8 cellular contexts compared by ENCODE assay signal in the genomic region with DNA sequence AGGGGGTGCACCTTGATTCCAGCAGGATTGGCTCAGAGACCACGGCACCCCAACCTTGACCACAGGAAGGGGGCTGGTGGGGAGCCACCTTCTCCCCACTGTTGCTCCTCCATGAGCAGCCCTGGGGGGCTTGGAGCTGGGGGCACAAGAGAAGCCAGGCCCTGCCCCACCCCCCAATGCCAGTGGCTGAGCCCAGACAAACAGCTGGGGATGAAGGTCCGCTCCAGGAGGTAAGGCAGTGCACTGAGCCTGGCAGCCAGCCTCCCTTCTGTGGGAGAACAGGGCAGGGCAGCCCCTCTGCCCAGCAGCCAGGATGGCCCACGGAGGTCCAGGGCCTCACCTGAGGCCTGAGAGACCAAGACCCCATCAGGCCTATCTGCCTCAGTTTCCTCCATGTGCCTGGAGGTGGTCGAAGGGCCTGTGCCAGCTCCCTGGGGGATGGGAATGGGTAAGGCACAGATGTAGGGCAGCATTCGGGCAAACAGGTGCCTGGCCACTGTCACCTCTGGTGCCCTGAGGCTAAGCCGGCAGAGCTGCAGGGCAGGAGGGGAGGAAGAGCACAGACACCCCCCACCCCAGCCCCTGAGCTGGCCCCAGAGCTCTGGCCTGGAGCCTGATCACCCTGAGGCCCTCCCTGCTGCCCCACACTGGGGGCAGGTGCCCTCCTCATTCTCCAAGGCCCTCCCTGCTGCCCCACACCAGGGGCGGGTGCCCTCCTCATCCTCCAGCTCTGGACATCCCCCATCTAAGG. TPM values are rescaled to one million over a fixed set of nuclear protein-coding genes. Genes with fewer than 3 reads are reported as not detected.
DNase-seq lines count a peak whose midpoint lies in the region; ATAC-seq and TF ChIP-seq lines count a peak whose summit lies in the region.
"Had no signal": no experiment of that assay in that cellular context is flagged by ENCODE, and none has a peak within 500 bp of the region (broad histone marks: within the 10 kb centered on the region; RNA-seq: fewer than 3 reads in every experiment).

No MANE protein-coding gene starts in this region.

- H3K36me3 Mint-ChIP-seq in CD4-positive, CD25-positive, alpha-beta regulatory T cell: peaks cover 15% of the 10 kb centered on the region
- H3K36me3 Mint-ChIP-seq in activated naive CD8-positive, alpha-beta T cell: peaks cover 3% of the 10 kb centered on the region
- peaks cover 0 to 31% (median 7%) of the 10 kb centered on the region in 3 donors for H3K36me3 Mint-ChIP-seq in naive thymus-derived CD8-positive, alpha-beta T cell
- H3K36me3 Mint-ChIP-seq in GM23338 (ENCODE audit: low read depth): no peaks in the 10 kb centered on the region

- no peaks in the 10 kb centered on the region for H3K9me3 Mint-ChIP-seq in CD4-positive, CD25-positive, alpha-beta regulatory T cell
- no peaks in the 10 kb centered on the region for H3K9me3 Mint-ChIP-seq in activated naive CD8-positive, alpha-beta T cell (ENCODE audit: low read depth)
- H3K9me3 Mint-ChIP-seq in naive thymus-derived CD8-positive, alpha-beta T cell: no peaks in the 10 kb centered on the region
- no peaks in the 10 kb centered on the region; the same call in 2 of the 3 replicates for H3K9me3 Mint-ChIP-seq in GM23338
- H3K9me3 Mint-ChIP-seq: neural crest cell had no signal

- peak overlapping the region; percentile 94 to 98 (median 97) for H3K27ac Mint-ChIP-seq in CD4-positive, CD25-positive, alpha-beta regulatory T cell
- peak overlapping the region; percentile 70 for H3K27ac Mint-ChIP-seq in activated naive CD8-positive, alpha-beta T cell
- H3K27ac Mint-ChIP-seq in naive thymus-derived CD8-positive, alpha-beta T cell: peak overlapping the region; percentile 88 to 96 (median 94)
- no peak overlapping the region for H3K27ac Mint-ChIP-seq in GM23338

- ATAC-seq in CD4-positive, CD25-positive, alpha-beta regulatory T cell (ENCODE audit: low read depth in 2 of 2): no peak
- peak; percentile 7 for ATAC-seq in HG03432 (IDR thresholded peaks at IDR 0.05; ENCODE audit: unreplicated experiment)
- no peak for ATAC-seq in naive thymus-derived CD8-positive, alpha-beta T cell
- no peak for ATAC-seq in GM23338
- ATAC-seq in GM21515 (IDR thresholded peaks at IDR 0.05; ENCODE audit: unreplicated experiment): no peak

- POLR2A ChIA-PET in naive thymus-derived CD8-positive, alpha-beta T cell (lab: Charles Lee): interaction anchor here (1.0 to 16.7 kb wide), 10 partner anchors 12 to 112 kb away, joined by 3 to 703 read pairs (median 6); a partner anchor contains a TSS

- no peaks in the 10 kb centered on the region for H3K79me2 ChIP-seq in GM23338 (replicated peaks; ENCODE audit: insufficient read depth)

- peak overlapping the region; percentile 80 to 100 (median 98) for H3K4me3 Mint-ChIP-seq in CD4-positive, CD25-positive, alpha-beta regulatory T cell
- H3K4me3 Mint-ChIP-seq in activated naive CD8-positive, alpha-beta T cell: peak overlapping the region; percentile 71
- peak overlapping the region; percentile 65 to 95 (median 86) for H3K4me3 Mint-ChIP-seq in naive thymus-derived CD8-positive, alpha-beta T cell
- H3K4me3 Mint-ChIP-seq in GM23338: no peak overlapping the region
- H3K4me3 Mint-ChIP-seq: neural crest cell had no signal

- no peaks in the 10 kb centered on the region for H4K20me1 ChIP-seq in GM23338 (replicated peaks; ENCODE audit: insufficient read depth)

- DNase-seq in CD4-positive, CD25-positive, alpha-beta regulatory T cell: no peak
- no peak for DNase-seq in naive thymus-derived CD8-positive, alpha-beta T cell
- no peak for DNase-seq in stimulated activated CD4-positive, alpha-beta T cell treated with anti-CD3 and anti-CD28 coated beads, Interleukin-12 subunit alpha, Interleukin-12 subunit beta, amount 100 ng/mL, for 4 hours
- DNase-seq in GM23338 (ENCODE audit: low spot score): no peak

- no peaks in the 10 kb centered on the region for H3K27me3 Mint-ChIP-seq in CD4-positive, CD25-positive, alpha-beta regulatory T cell
- H3K27me3 Mint-ChIP-seq in activated naive CD8-positive, alpha-beta T cell: no peaks in the 10 kb centered on the region
- no peaks in the 10 kb centered on the region for H3K27me3 Mint-ChIP-seq in naive thymus-derived CD8-positive, alpha-beta T cell
- peaks cover 44% of the 10 kb centered on the region for H3K27me3 Mint-ChIP-seq in GM23338 (ENCODE audit: insufficient read depth, low read depth, poor library complexity)

- H3K9me2 ChIP-seq in GM23338 (ENCODE audit: insufficient read depth): no peaks in the 10 kb centered on the region

- peaks cover 7 to 93% (median 48%) of the 10 kb centered on the region in 4 donors for H3K4me1 Mint-ChIP-seq in CD4-positive, CD25-positive, alpha-beta regulatory T cell
- peaks cover 80% of the 10 kb centered on the region for H3K4me1 Mint-ChIP-seq in activated naive CD8-positive, alpha-beta T cell (ENCODE audit: low read depth)
- peaks cover 45 to 95% (median 88%) of the 10 kb centered on the region in 4 donors for H3K4me1 Mint-ChIP-seq in naive thymus-derived CD8-positive, alpha-beta T cell
- peaks cover 1% of the 10 kb centered on the region for H3K4me1 Mint-ChIP-seq in GM23338

- H3K4me2 ChIP-seq in GM23338: no peak overlapping the region

- no peaks in the 10 kb centered on the region for H3K9me3 ChIP-seq in CD4-positive, CD25-positive, alpha-beta regulatory T cell (ENCODE audit: control insufficient read depth in 2 of 2, low read length in 2 of 2)

- H3K36me3 ChIP-seq in CD4-positive, CD25-positive, alpha-beta regulatory T cell (ENCODE audit: control insufficient read depth, insufficient read depth, low read length): peaks cover 35% of the 10 kb centered on the region
- no peaks in the 10 kb centered on the region for H3K36me3 ChIP-seq in GM23338 (ENCODE audit: insufficient read depth)

- H3K4me1 ChIP-seq in CD4-positive, CD25-positive, alpha-beta regulatory T cell (ENCODE audit: control insufficient read depth, insufficient read depth, low read length, poor library complexity, severe bottlenecking): peaks cover 88% of the 10 kb centered on the region
- H3K4me1 ChIP-seq in GM23338 (ENCODE audit: insufficient read depth): no peaks in the 10 kb centered on the region

- H3K27me3 ChIP-seq in CD4-positive, CD25-positive, alpha-beta regulatory T cell (ENCODE audit: control insufficient read depth, insufficient read depth, low read length): no peaks in the 10 kb centered on the region
- peaks cover 19% of the 10 kb centered on the region for H3K27me3 ChIP-seq in GM23338 (ENCODE audit: insufficient read depth)

- no peak for TF ChIP-seq CTCF in GM23338 (conservative IDR thresholded peaks at IDR 0.05; ENCODE audit: low read depth in 2 of 2)

- no peaks in the 10 kb centered on the region for H3F3A ChIP-seq in GM23338 (replicated peaks; ENCODE audit: low read depth)

- H2AFZ ChIP-seq in GM23338: no peak overlapping the region

- peak overlapping the region; percentile 72 for H3K4me3 ChIP-seq in CD4-positive, CD25-positive, alpha-beta regulatory T cell (ENCODE audit: low read depth, low read length)
- H3K4me3 ChIP-seq in GM23338: no peak overlapping the region

- H3K27ac ChIP-seq in CD4-positive, CD25-positive, alpha-beta regulatory T cell (ENCODE audit: insufficient read depth, low read length, poor library complexity, severe bottlenecking): peak overlapping the region; percentile 82
- no peak overlapping the region for H3K27ac ChIP-seq in GM23338 (ENCODE audit: low read depth)

TF ChIP-seq in GM23338, 12 proteins besides CTCF, POLR2A, EP300 and RAD21:
- TF ChIP-seq EZH2 (IDR thresholded peaks at IDR 0.05; ENCODE audit: low read depth, unreplicated experiment) (no peak), ZNF114 (CRISPR knock-in tag; IDR thresholded peaks at IDR 0.05) (no peak)

RNA-seq across cellular contexts. Expression of a gene that starts 7.1 kb away (rescaled TPM):
- total RNA-seq in CD4-positive, CD25-positive, alpha-beta regulatory T cell: 411 TPM
- polyA plus RNA-seq in CD4-positive, CD25-positive, alpha-beta regulatory T cell: 100 to 1,000 TPM; 415 to 519 (median 446) TPM
- total RNA-seq in naive thymus-derived CD8-positive, alpha-beta T cell: 100 to 1,000 TPM; 177 to 180 TPM
- polyA plus RNA-seq in naive thymus-derived CD8-positive, alpha-beta T cell: 100 to 1,000 TPM; 423 to 549 (median 524) TPM
- 0.63 TPM in 1 of 2 replicates, not detected in the other for total RNA-seq in GM23338 (2014; rRNA removed; shearing (Covaris generic))
- polyA plus RNA-seq in GM23338 (2016; fragmentation: Nextera tagmentation; extraction: Ambion mirVana): 0.40 and 0.44 TPM in 2 replicates

RNA-seq across cellular contexts. Expression of a gene that starts 26.2 kb away (rescaled TPM):
- 21.8 TPM for total RNA-seq in CD4-positive, CD25-positive, alpha-beta regulatory T cell
- polyA plus RNA-seq in CD4-positive, CD25-positive, alpha-beta regulatory T cell: 10 to 100 TPM in 3 of 4 donors, 1 to 10 TPM in 1; 7.6 to 12.0 (median 10.0) TPM
- total RNA-seq in naive thymus-derived CD8-positive, alpha-beta T cell: 10 to 100 TPM; 23.5 to 27.9 TPM
- 10 to 100 TPM; 11.7 to 13.5 (median 12.1) TPM for polyA plus RNA-seq in naive thymus-derived CD8-positive, alpha-beta T cell
- 36.3 and 41.5 TPM in 2 replicates for total RNA-seq in GM23338 (2014; rRNA removed; shearing (Covaris generic))
- 46.9 and 48.0 TPM in 2 replicates for polyA plus RNA-seq in GM23338 (2016; fragmentation: Nextera tagmentation; extraction: Ambion mirVana)

RNA-seq across cellular contexts. Expression of a gene that starts 40.1 kb away (rescaled TPM):
- total RNA-seq in CD4-positive, CD25-positive, alpha-beta regulatory T cell: 98.3 TPM
- polyA plus RNA-seq in CD4-positive, CD25-positive, alpha-beta regulatory T cell: 100 to 1,000 TPM in 1 of 4 donors, 10 to 100 TPM in 3; 78.5 to 100 (median 95.1) TPM
- total RNA-seq in naive thymus-derived CD8-positive, alpha-beta T cell: 10 to 100 TPM; 62.0 to 68.7 TPM
- 10 to 100 TPM; 42.4 to 54.1 (median 44.3) TPM for polyA plus RNA-seq in naive thymus-derived CD8-positive, alpha-beta T cell
- total RNA-seq in GM23338 (2014; rRNA removed; shearing (Covaris generic)): 168 and 172 TPM in 2 replicates
- 96.0 and 99.9 TPM in 2 replicates for polyA plus RNA-seq in GM23338 (2016; fragmentation: Nextera tagmentation; extraction: Ambion mirVana)

Comparison
In these comparisons a context has a peak if more than half of its experiments do, and no peak if none do; other contexts are left out.
1. RNA of a gene that starts 7.1 kb away (total RNA-seq): 411 TPM in CD4-positive, CD25-positive, alpha-beta regulatory T cell (single experiment) and 177 to 180 TPM in naive thymus-derived CD8-positive, alpha-beta T cell; 0.63 TPM in GM23338; every median in the first group is over 100 times any median in the second.